In the genomic region with DNA sequence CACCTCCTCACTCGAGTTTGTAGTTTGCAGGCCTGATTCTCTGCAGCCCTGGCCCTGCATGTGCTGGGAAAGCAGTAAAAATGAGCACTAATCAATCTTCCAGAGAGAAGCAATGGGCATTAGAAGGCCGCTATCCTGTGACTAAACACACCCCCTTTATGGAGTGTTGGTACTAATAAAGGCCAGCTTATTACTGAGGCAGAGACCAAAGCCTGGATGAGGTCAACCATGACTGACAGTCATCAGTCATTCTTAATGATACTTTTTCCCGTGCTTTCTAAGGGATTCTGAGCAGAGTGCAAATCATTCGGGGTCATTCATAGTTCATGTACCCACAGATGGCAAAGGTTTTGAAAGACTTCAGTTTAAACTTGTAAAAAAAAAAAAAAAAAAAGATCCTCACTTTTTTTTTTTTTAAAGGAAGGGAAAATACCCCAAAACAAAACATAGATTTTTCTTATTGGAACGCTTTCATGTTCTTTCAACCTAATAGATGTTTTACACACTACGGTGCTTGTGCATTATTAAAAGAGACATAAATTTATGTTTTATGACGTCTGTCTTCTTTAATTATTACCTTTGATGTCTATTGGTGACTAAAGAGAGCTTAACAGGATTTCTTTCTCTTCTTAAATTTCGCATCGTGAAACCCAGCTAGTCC, we compare ENCODE assay signal across 1 cellular context.
TF ChIP-seq lines count a peak whose summit lies in the region.

No MANE protein-coding gene starts in this region.

TF ChIP-seq in liver, 16 proteins besides CTCF, POLR2A, EP300 and RAD21 (continued from another document):
- TF ChIP-seq, protein P1, sequence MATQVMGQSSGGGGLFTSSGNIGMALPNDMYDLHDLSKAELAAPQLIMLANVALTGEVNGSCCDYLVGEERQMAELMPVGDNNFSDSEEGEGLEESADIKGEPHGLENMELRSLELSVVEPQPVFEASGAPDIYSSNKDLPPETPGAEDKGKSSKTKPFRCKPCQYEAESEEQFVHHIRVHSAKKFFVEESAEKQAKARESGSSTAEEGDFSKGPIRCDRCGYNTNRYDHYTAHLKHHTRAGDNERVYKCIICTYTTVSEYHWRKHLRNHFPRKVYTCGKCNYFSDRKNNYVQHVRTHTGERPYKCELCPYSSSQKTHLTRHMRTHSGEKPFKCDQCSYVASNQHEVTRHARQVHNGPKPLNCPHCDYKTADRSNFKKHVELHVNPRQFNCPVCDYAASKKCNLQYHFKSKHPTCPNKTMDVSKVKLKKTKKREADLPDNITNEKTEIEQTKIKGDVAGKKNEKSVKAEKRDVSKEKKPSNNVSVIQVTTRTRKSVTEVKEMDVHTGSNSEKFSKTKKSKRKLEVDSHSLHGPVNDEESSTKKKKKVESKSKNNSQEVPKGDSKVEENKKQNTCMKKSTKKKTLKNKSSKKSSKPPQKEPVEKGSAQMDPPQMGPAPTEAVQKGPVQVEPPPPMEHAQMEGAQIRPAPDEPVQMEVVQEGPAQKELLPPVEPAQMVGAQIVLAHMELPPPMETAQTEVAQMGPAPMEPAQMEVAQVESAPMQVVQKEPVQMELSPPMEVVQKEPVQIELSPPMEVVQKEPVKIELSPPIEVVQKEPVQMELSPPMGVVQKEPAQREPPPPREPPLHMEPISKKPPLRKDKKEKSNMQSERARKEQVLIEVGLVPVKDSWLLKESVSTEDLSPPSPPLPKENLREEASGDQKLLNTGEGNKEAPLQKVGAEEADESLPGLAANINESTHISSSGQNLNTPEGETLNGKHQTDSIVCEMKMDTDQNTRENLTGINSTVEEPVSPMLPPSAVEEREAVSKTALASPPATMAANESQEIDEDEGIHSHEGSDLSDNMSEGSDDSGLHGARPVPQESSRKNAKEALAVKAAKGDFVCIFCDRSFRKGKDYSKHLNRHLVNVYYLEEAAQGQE (IDR thresholded peaks at IDR 0.05) = peak; percentile 16
